In genomic region chr4:99405433-99406115, GRCh38 we compare ENCODE assay signal across 8 cellular contexts. TPM values are rescaled to one million over a fixed set of nuclear protein-coding genes. Genes with fewer than 3 reads are reported as not detected.
A peak's percentile ranks its signal among the peaks of the same experiment; 100 is the strongest.
DNase-seq lines count a peak whose midpoint lies in the region; ATAC-seq and TF ChIP-seq lines count a peak whose summit lies in the region.

No MANE protein-coding gene starts in this region.

- intact Hi-C loops in CD4-positive, alpha-beta memory T cell (cut with micrococcal nuclease) = loop anchor here (1.0 to 5.0 kb wide), 8 partner anchors 287 to 1292 kb away; partner anchors contain the start of genes METAP1 and STPG2
- intact Hi-C loops in activated CD4-positive, alpha-beta memory T cell treated with anti-CD3 and anti-CD28 coated beads for 36 hours (cut with micrococcal nuclease) = loop anchor here (1.0 to 10.0 kb wide), 7 partner anchors 58 to 1253 kb away; partner anchors contain the start of genes DNAJB14 and METAP1

- no peaks in the 10 kb centered on the region for H3K9me3 Mint-ChIP-seq in CD4-positive, alpha-beta memory T cell
- H3K9me3 Mint-ChIP-seq in activated CD4-positive, alpha-beta memory T cell treated with anti-CD3 and anti-CD28 coated beads for 36 hours = no peaks in the 10 kb centered on the region

- no peaks in the 10 kb centered on the region for H3K4me1 ChIP-seq in CD4-positive, alpha-beta memory T cell (ENCODE audit: insufficient read depth, low read length)

- H3K36me3 Mint-ChIP-seq in CD4-positive, alpha-beta memory T cell = no peaks in the 10 kb centered on the region
- no peaks in the 10 kb centered on the region for H3K36me3 Mint-ChIP-seq in activated CD4-positive, alpha-beta memory T cell treated with anti-CD3 and anti-CD28 coated beads for 36 hours

- H3K36me3 ChIP-seq in CD4-positive, alpha-beta memory T cell (ENCODE audit: insufficient read depth, low read length) = no peaks in the 10 kb centered on the region

- H3K27me3 Mint-ChIP-seq in CD4-positive, alpha-beta memory T cell = peaks cover 0 to 1% of the 10 kb centered on the region in 2 donors
- H3K27me3 Mint-ChIP-seq in activated CD4-positive, alpha-beta memory T cell treated with anti-CD3 and anti-CD28 coated beads for 36 hours = peaks cover 2% of the 10 kb centered on the region

- peaks cover 0 to 4% (median 2%) of the 10 kb centered on the region in 4 donors for H3K4me1 Mint-ChIP-seq in CD4-positive, alpha-beta memory T cell
- peaks cover 18% of the 10 kb centered on the region for H3K4me1 Mint-ChIP-seq in activated CD4-positive, alpha-beta memory T cell treated with anti-CD3 and anti-CD28 coated beads for 36 hours (ENCODE audit: low read depth)

- no peaks in the 10 kb centered on the region for H3K27me3 ChIP-seq in CD4-positive, alpha-beta memory T cell (ENCODE audit: insufficient read depth, low read length)

- no peak overlapping the region for H3K4me3 ChIP-seq in CD4-positive, alpha-beta memory T cell (ENCODE audit: low read length in 2 of 2)

- CTCF ChIA-PET in CD4-positive, alpha-beta memory T cell (lab: Charles Lee; ENCODE audit: partially characterized antibody) = interaction anchor here (1.0 to 2.1 kb wide), 10 partner anchors 9 to 938 kb away, joined by 3 to 11 read pairs (median 4); partner anchors contain the start of gene METAP1
- CTCF ChIA-PET in HEK293T (lab: Yijun Ruan, JAX) = interaction anchor here (0.7 to 0.8 kb wide), 2 partner anchors 44 to 56 kb away, joined by 3 to 4 read pairs; no protein-coding TSS in a partner anchor
- CTCF ChIA-PET in activated CD4-positive, alpha-beta memory T cell treated with anti-CD3 and anti-CD28 coated beads for 36 hours (lab: Charles Lee) = interaction anchor here (0.6 to 3.0 kb wide), 21 partner anchors 9 to 1658 kb away, joined by 3 to 21 read pairs (median 4); partner anchors contain the start of gene METAP1

- no peak overlapping the region for H3K27ac Mint-ChIP-seq in CD4-positive, alpha-beta memory T cell
- no peak overlapping the region for H3K27ac Mint-ChIP-seq in activated CD4-positive, alpha-beta memory T cell treated with anti-CD3 and anti-CD28 coated beads for 36 hours

- peak; percentile 43 to 60 (median 49) for DNase-seq in CD4-positive, alpha-beta memory T cell
- peak; percentile 61 for DNase-seq in HEK293T (ENCODE audit: extremely low spot score)
- peak; percentile 15 to 66 for DNase-seq in NCI-H526 (lab: John Stamatoyannopoulos, UW)
- peak; percentile 66 for DNase-seq in activated CD4-positive, alpha-beta memory T cell treated with anti-CD3 and anti-CD28 coated beads for 36 hours
- DNase-seq in effector CD4-positive, alpha-beta T cell = peak; percentile 36
- peak; percentile 84 for DNase-seq in medulla oblongata (ENCODE audit: extremely low spot score)
- peak; percentile 79 for DNase-seq in stimulated activated CD8-positive, alpha-beta memory T cell treated with anti-CD3 and anti-CD28 coated beads, Interleukin-4, amount 100 ng/mL, for 48 hours

- no peak for ATAC-seq in HG02981 (IDR thresholded peaks at IDR 0.05; ENCODE audit: unreplicated experiment)

- H3K27ac ChIP-seq in CD4-positive, alpha-beta memory T cell (ENCODE audit: low read depth, low read length) = no peak overlapping the region

- no peaks in the 10 kb centered on the region for H3K9me3 ChIP-seq in CD4-positive, alpha-beta memory T cell (ENCODE audit: control insufficient read depth in 1 of 2, low read length in 2 of 2)

- POLR2A ChIA-PET in CD4-positive, alpha-beta memory T cell (lab: Charles Lee; ENCODE audit: partially characterized antibody) = interaction anchor here (0.7 to 1.2 kb wide), 2 partner anchors 410 to 1142 kb away, joined by 5 read pairs; partner anchors contain the start of gene METAP1
- POLR2A ChIA-PET in HEK293T (lab: Yijun Ruan, JAX) = no interaction called here
- POLR2A ChIA-PET in activated CD4-positive, alpha-beta memory T cell treated with anti-CD3 and anti-CD28 coated beads for 36 hours (lab: Charles Lee) = no interaction called here

- no peak overlapping the region for H3K4me3 Mint-ChIP-seq in CD4-positive, alpha-beta memory T cell
- no peak overlapping the region for H3K4me3 Mint-ChIP-seq in activated CD4-positive, alpha-beta memory T cell treated with anti-CD3 and anti-CD28 coated beads for 36 hours

TF ChIP-seq in HEK293T, 16 proteins besides CTCF, POLR2A, EP300 and RAD21:
- TF ChIP-seq SUZ12 (IDR thresholded peaks at IDR 0.05) (no peak), TARDBP (IDR thresholded peaks at IDR 0.05) (no peak), FOXM1 (IDR thresholded peaks at IDR 0.05; ENCODE audit: borderline replicate concordance) (no peak), NFRKB (IDR thresholded peaks at IDR 0.05) (no peak), L3MBTL2 (conservative IDR thresholded peaks at IDR 0.05) (no peak), HDGF (IDR thresholded peaks at IDR 0.05; ENCODE audit: borderline replicate concordance) (no peak), ELF4 (IDR thresholded peaks at IDR 0.05) (no peak), FOXA1 (IDR thresholded peaks at IDR 0.05) (no peak), BHLHE40 (IDR thresholded peaks at IDR 0.05; ENCODE audit: borderline replicate concordance) (no peak), ARNT (IDR thresholded peaks at IDR 0.05) (no peak), FOXK2 (IDR thresholded peaks at IDR 0.05) (no peak), PKNOX1 (IDR thresholded peaks at IDR 0.05) (no peak), SP1 (IDR thresholded peaks at IDR 0.05) (no peak)

RNA-seq across cellular contexts. Expression of gene ADH7, which starts 29.6 kb away (rescaled TPM):
- not detected for total RNA-seq in CD4-positive, alpha-beta memory T cell
- polyA plus RNA-seq in CD4-positive, alpha-beta memory T cell = not detected
- total RNA-seq in activated CD4-positive, alpha-beta memory T cell treated with anti-CD3 and anti-CD28 coated beads for 36 hours = not detected

RNA-seq across cellular contexts. Expression of gene ADH1C, which starts 53.0 kb away (rescaled TPM):
- total RNA-seq in CD4-positive, alpha-beta memory T cell = not detected
- not detected for polyA plus RNA-seq in CD4-positive, alpha-beta memory T cell
- total RNA-seq in activated CD4-positive, alpha-beta memory T cell treated with anti-CD3 and anti-CD28 coated beads for 36 hours = not detected
